Comparison of ENCODE assay signal across 8 cellular contexts in the genomic region with DNA sequence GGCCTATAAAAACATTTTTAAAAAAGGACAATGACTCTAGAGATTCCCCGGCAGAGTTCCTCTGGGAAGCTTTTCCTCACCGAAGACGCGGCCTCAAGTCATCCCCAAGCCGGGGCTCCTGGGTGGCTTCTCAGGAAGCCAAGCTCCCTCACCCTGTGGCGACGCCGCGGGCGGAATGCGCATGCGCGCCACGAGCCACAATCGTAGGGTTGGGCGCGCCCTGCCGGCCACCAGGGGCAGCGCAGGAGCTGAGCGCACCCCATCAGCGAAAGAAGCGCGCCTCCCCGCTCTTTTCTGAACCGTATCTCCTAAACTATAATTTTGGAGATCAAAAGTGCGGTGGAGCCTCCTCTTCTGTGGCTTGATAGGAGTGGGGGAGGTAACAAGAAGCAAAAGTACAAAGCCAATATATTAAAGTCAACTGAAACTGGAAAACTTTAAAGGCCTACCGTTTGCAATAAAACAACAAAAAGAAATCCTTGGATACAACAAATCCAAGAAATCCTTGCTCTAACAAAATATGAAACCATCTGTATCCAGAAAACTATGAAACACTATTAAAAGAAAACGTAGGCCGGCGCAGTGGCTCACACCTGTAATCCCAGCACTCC. TPM values are rescaled to one million over a fixed set of nuclear protein-coding genes. Genes with fewer than 3 reads are reported as not detected.
DNase-seq lines count a peak whose midpoint lies in the region; ATAC-seq, FAIRE-seq and TF ChIP-seq lines count a peak whose summit lies in the region.

No MANE protein-coding gene starts in this region.

- peaks cover 3% of the 10 kb centered on the region for H3K36me3 Mint-ChIP-seq in CD8-positive, alpha-beta T cell
- no peaks in the 10 kb centered on the region for H3K36me3 Mint-ChIP-seq in astrocyte (ENCODE audit: low read depth, unreplicated experiment)

- H3K9me3 ChIP-seq in CD8-positive, alpha-beta T cell (ENCODE audit: low read length): no peaks in the 10 kb centered on the region
- H3K9me3 ChIP-seq in astrocyte (ENCODE audit: insufficient read depth, low read depth, low read length): peaks cover 5% of the 10 kb centered on the region

- H3K27me3 Mint-ChIP-seq in CD8-positive, alpha-beta T cell (ENCODE audit: low read depth): no peaks in the 10 kb centered on the region
- no peaks in the 10 kb centered on the region for H3K27me3 Mint-ChIP-seq in astrocyte (ENCODE audit: low read depth, unreplicated experiment)

- no peak overlapping the region for H2AFZ ChIP-seq in astrocyte (ENCODE audit: low read depth, low read length)

- H3K27me3 ChIP-seq in CD8-positive, alpha-beta T cell (ENCODE audit: insufficient read depth, low read length): no peaks in the 10 kb centered on the region
- no peaks in the 10 kb centered on the region for H3K27me3 ChIP-seq in astrocyte (ENCODE audit: insufficient read depth, low read length)

- peaks cover 6% of the 10 kb centered on the region for H3K4me1 ChIP-seq in CD8-positive, alpha-beta T cell (ENCODE audit: insufficient read depth, low read length)
- H3K4me1 ChIP-seq in astrocyte (ENCODE audit: insufficient read depth, low read length): peaks cover 4% of the 10 kb centered on the region

- no peaks in the 10 kb centered on the region for H3K79me2 ChIP-seq in astrocyte (ENCODE audit: insufficient read depth, low read length)

- peak overlapping the region; percentile 66 for H3K27ac Mint-ChIP-seq in CD8-positive, alpha-beta T cell
- H3K27ac Mint-ChIP-seq in astrocyte (ENCODE audit: unreplicated experiment): no peak overlapping the region

- no peak overlapping the region for H3K4me2 ChIP-seq in astrocyte (ENCODE audit: low read length)

- intact Hi-C loops in CD8-positive, alpha-beta T cell (cut with DNase I, micrococcal nuclease): loop anchor here (1.0 to 5.0 kb wide), 11 partner anchors 18 to 218 kb away; a partner anchor contains a TSS

- POLR2A ChIA-PET in CD8-positive, alpha-beta T cell (lab: Charles Lee): interaction anchor here (0.6 to 1.3 kb wide), 11 partner anchors 16 to 428 kb away, joined by 3 to 17 read pairs (median 4); a partner anchor contains a TSS

- FAIRE-seq in astrocyte (lab: Jason Lieb, UNC): no peak

- no peaks in the 10 kb centered on the region for H3K9me3 Mint-ChIP-seq in CD8-positive, alpha-beta T cell
- H3K9me3 Mint-ChIP-seq in astrocyte (ENCODE audit: unreplicated experiment): peaks cover 17% of the 10 kb centered on the region

- H3K4me3 Mint-ChIP-seq in CD8-positive, alpha-beta T cell: peak overlapping the region; percentile 61
- H3K4me3 Mint-ChIP-seq in astrocyte (ENCODE audit: unreplicated experiment): no peak overlapping the region

- peak; percentile 78 to 97 (median 90) for DNase-seq in CD8-positive, alpha-beta T cell
- peak; percentile 67 for DNase-seq in T-helper 22 cell (ENCODE audit: low read depth)
- no peak for DNase-seq in astrocyte (ENCODE audit: low read depth)
- DNase-seq in inferior parietal cortex (ENCODE audit: extremely low spot score): peak; percentile 66
- peak; percentile 82 to 87 for DNase-seq in stimulated activated CD4-positive, alpha-beta T cell treated with anti-CD3 and anti-CD28 coated beads, Interleukin-1b, Interleukin-23, amount 100 ng/mL, for 1 hour (ENCODE audit: low read depth in 2 of 2)
- DNase-seq in epidermal melanocyte (ENCODE audit: insufficient read length, low spot score): no peak

- no peaks in the 10 kb centered on the region for H4K20me1 ChIP-seq in astrocyte (ENCODE audit: insufficient read depth, low read length)

- CTCF ChIA-PET in CD8-positive, alpha-beta T cell (lab: Charles Lee): interaction anchor here (0.6 to 1.6 kb wide), 25 partner anchors 19 to 287 kb away, joined by 3 to 10 read pairs (median 4); a partner anchor contains a TSS

- TF ChIP-seq CTCF in CD8-positive, alpha-beta T cell (IDR thresholded peaks at IDR 0.05): peak; percentile 87
- TF ChIP-seq CTCF in astrocyte (IDR thresholded peaks at IDR 0.05; ENCODE audit: insufficient read depth, low read depth, low read length): peak; percentile 39

- H3K9ac ChIP-seq in astrocyte (ENCODE audit: low read length): no peak overlapping the region

- peak overlapping the region; percentile 20 for H3K4me3 ChIP-seq in CD8-positive, alpha-beta T cell (ENCODE audit: low read depth, low read length)
- H3K4me3 ChIP-seq in astrocyte (ENCODE audit: insufficient read depth, low read depth, low read length): no peak overlapping the region

- no peak overlapping the region for H3K27ac ChIP-seq in CD8-positive, alpha-beta T cell (ENCODE audit: low read depth, low read length)
- no peak overlapping the region for H3K27ac ChIP-seq in astrocyte (ENCODE audit: low read depth, low read length)

- H3K36me3 ChIP-seq in CD8-positive, alpha-beta T cell (ENCODE audit: insufficient read depth, low read length): no peaks in the 10 kb centered on the region
- H3K36me3 ChIP-seq in astrocyte (ENCODE audit: insufficient read depth, low read length): no peaks in the 10 kb centered on the region

- H3K4me1 Mint-ChIP-seq in CD8-positive, alpha-beta T cell (ENCODE audit: low read depth): peaks cover 21% of the 10 kb centered on the region
- no peaks in the 10 kb centered on the region for H3K4me1 Mint-ChIP-seq in astrocyte (ENCODE audit: low read depth, unreplicated experiment)

- peak; percentile 39 for ATAC-seq in CD8-positive, alpha-beta T cell
- no peak for ATAC-seq in GM18867 (IDR thresholded peaks at IDR 0.05; ENCODE audit: unreplicated experiment)
- ATAC-seq in HG03045 (IDR thresholded peaks at IDR 0.05; ENCODE audit: unreplicated experiment): no peak

RNA-seq across cellular contexts. Expression of a gene that starts 17.4 kb away (rescaled TPM):
- total RNA-seq in CD8-positive, alpha-beta T cell: 10 to 100 TPM; 70.6 to 81.1 TPM
- 60.4 and 66.6 TPM in 2 replicates for total RNA-seq in astrocyte

RNA-seq across cellular contexts. Expression of a gene that starts 51.3 kb away (rescaled TPM):
- 1 to 10 TPM; 5.0 TPM for total RNA-seq in CD8-positive, alpha-beta T cell
- total RNA-seq in astrocyte: 14.3 and 16.2 TPM in 2 replicates

Comparison
In these comparisons a context has a peak if more than half of its experiments do, and no peak if none do; other contexts are left out.
1. DNase-seq: peak in CD8-positive, alpha-beta T cell (7 of 7), T-helper 22 cell (single experiment), inferior parietal cortex (single experiment) and stimulated activated CD4-positive, alpha-beta T cell treated with anti-CD3 and anti-CD28 coated beads, Interleukin-1b, Interleukin-23, amount 100 ng/mL, for 1 hour (2 of 2); none in astrocyte (single experiment) and epidermal melanocyte (single experiment).